Comparison of ENCODE assay signal across 9 cellular contexts in the genomic region with DNA sequence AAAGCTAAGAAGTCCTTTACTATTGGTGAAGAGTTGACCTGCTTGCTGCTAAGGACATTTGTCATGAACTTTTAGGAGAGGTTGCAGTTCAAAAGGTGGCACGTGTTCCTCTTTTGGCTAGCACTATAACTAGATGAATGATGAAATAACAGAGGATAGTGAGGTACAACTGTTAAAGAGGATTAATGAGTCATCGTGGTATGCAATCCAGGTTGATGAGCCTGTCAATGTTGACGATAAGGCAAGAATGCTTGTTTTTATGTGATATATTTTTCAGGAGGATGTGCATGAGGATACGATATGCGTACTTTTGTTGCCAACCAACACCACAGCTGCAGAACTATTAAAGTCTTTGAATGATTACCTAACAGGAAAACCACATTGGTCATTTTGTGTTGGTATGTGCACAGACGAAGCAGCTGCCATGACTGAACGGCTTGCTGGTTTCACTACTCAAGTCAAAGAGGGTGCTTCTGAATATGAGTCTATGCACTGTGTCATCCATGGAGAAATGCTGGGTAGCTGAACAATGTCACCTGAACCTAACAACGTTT. TPM values are rescaled to one million over a fixed set of nuclear protein-coding genes. Genes with fewer than 3 reads are reported as not detected.
DNase-seq lines count a peak whose midpoint lies in the region; ATAC-seq, FAIRE-seq and TF ChIP-seq lines count a peak whose summit lies in the region.
"Had no signal": no experiment of that assay in that cellular context is flagged by ENCODE, and none has a peak within 500 bp of the region (broad histone marks: within the 10 kb centered on the region; RNA-seq: fewer than 3 reads in every experiment).

No MANE protein-coding gene starts in this region.

- H3K9me3 ChIP-seq in SK-N-SH = no peaks in the 10 kb centered on the region

- peaks cover 5% of the 10 kb centered on the region for H3F3A ChIP-seq in SK-N-SH (replicated peaks; ENCODE audit: insufficient read depth)

- no peak for TF ChIP-seq RAD21 in SK-N-SH (IDR thresholded peaks at IDR 0.05; ENCODE audit: low read length)

- H3K27me3 ChIP-seq in SK-N-SH (ENCODE audit: insufficient read depth) = no peaks in the 10 kb centered on the region

- peaks cover 3 to 19% of the 10 kb centered on the region in 2 experiments; a peak in 3 of 4 replicates for H3K4me1 ChIP-seq in SK-N-SH (ENCODE audit: control insufficient read depth in 1 of 2, insufficient read depth in 2 of 2, low read depth in 1 of 2, low read length in 1 of 2)

- DNase-seq in CD1c-positive myeloid dendritic cell (ENCODE audit: extremely low spot score) (peak; percentile 35), GM19239 (ENCODE audit: insufficient read length, low spot score) (peak; percentile 36), SK-N-SH (no peak), choroid plexus epithelial cell (ENCODE audit: low read depth) (peak; percentile 93), anterior cingulate cortex (lab: John Stamatoyannopoulos, UW) (no peak), amygdala (lab: John Stamatoyannopoulos, UW) (no peak)
- DNase-seq in stimulated activated CD8-positive, alpha-beta memory T cell treated with anti-CD3 and anti-CD28 coated beads, Interleukin-7, amount 100 ng/mL, for 24 hours (ENCODE audit: low read depth) = peak; percentile 11

- H3K9me2 ChIP-seq in SK-N-SH = no peaks in the 10 kb centered on the region

- TF ChIP-seq EP300 in SK-N-SH (IDR thresholded peaks at IDR 0.05; ENCODE audit: borderline replicate concordance in 1 of 2, low read depth in 1 of 2, low read length in 1 of 2) = no peak

- no peaks in the 10 kb centered on the region for H4K20me1 ChIP-seq in SK-N-SH (ENCODE audit: insufficient read depth)

- POLR2A ChIA-PET in SK-N-SH (lab: Yijun Ruan, JAX) = no interaction called here

- H3K9ac ChIP-seq in SK-N-SH = no peak overlapping the region

- TF ChIP-seq CTCF in SK-N-SH (IDR thresholded peaks at IDR 0.05) (no peak), choroid plexus epithelial cell (conservative IDR thresholded peaks at IDR 0.05; ENCODE audit: low read depth, low read length) (no peak)

- CTCF ChIA-PET in SK-N-SH (lab: Yijun Ruan, JAX) = no interaction called here

- peaks cover 0 to 4% of the 10 kb centered on the region in 2 experiments for H3K36me3 ChIP-seq in SK-N-SH (replicated peaks in 1 of 2; ENCODE audit: control insufficient read depth in 1 of 2, insufficient read depth in 2 of 2, low read length in 1 of 2)

- H3K4me3 ChIP-seq in SK-N-SH (ENCODE audit: low read depth in 2 of 2, low read length in 1 of 2) (no peak overlapping the region), choroid plexus epithelial cell (ENCODE audit: low read depth, low read length) (peak overlapping the region; percentile 20)
- H3K4me3 ChIP-seq: skin epidermis had no signal

- H2AFZ ChIP-seq in SK-N-SH (ENCODE audit: low read depth) = no peak overlapping the region

- peak; percentile 98 for ATAC-seq in HG03175 (IDR thresholded peaks at IDR 0.05; ENCODE audit: unreplicated experiment)

- 62% methylated on average over 8 of the region's 8 CpGs for WGBS in SK-N-SH (ENCODE audit: low lambda C conversion rate)

- peak; percentile 84 for FAIRE-seq in GM19239 (lab: Jason Lieb, UNC)

- H3K79me2 ChIP-seq in SK-N-SH (ENCODE audit: insufficient read depth) = peaks cover 32% of the 10 kb centered on the region; the same call in 1 of the 2 replicates

- peak overlapping the region in 1 of 2 experiments; percentile 37; a peak in 1 of 4 replicates for H3K27ac ChIP-seq in SK-N-SH (ENCODE audit: low read depth in 2 of 2, low read length in 1 of 2)

- peak overlapping the region; percentile 62 for H3K4me2 ChIP-seq in SK-N-SH

TF ChIP-seq in SK-N-SH, 30 proteins besides CTCF, POLR2A, EP300 and RAD21:
- TF ChIP-seq TCF12 (IDR thresholded peaks at IDR 0.05) (no peak), GATA2 (CRISPR knock-in tag; IDR thresholded peaks at IDR 0.05) (no peak), RXRA (IDR thresholded peaks at IDR 0.05; ENCODE audit: borderline replicate concordance, low read depth) (no peak), EZH2phosphoT487 (IDR thresholded peaks at IDR 0.05; ENCODE audit: borderline replicate concordance, low read depth) (no peak), MEF2A (IDR thresholded peaks at IDR 0.05; ENCODE audit: borderline replicate concordance, low read depth) (no peak), FOSL2 (IDR thresholded peaks at IDR 0.05; ENCODE audit: borderline replicate concordance, low read depth) (peak; percentile 48), FOXJ3 (CRISPR knock-in tag; IDR thresholded peaks at IDR 0.05) (no peak), TAF1 (IDR thresholded peaks at IDR 0.05; ENCODE audit: borderline replicate concordance, low read depth, low read length) (no peak), RCOR1 (IDR thresholded peaks at IDR 0.05; ENCODE audit: low read length) (no peak), GABPA (IDR thresholded peaks at IDR 0.05; ENCODE audit: low read depth) (no peak), ELF1 (IDR thresholded peaks at IDR 0.05) (no peak), SMC3 (IDR thresholded peaks at IDR 0.05; ENCODE audit: low read depth, low read length) (no peak)
- TF ChIP-seq, protein P1, sequence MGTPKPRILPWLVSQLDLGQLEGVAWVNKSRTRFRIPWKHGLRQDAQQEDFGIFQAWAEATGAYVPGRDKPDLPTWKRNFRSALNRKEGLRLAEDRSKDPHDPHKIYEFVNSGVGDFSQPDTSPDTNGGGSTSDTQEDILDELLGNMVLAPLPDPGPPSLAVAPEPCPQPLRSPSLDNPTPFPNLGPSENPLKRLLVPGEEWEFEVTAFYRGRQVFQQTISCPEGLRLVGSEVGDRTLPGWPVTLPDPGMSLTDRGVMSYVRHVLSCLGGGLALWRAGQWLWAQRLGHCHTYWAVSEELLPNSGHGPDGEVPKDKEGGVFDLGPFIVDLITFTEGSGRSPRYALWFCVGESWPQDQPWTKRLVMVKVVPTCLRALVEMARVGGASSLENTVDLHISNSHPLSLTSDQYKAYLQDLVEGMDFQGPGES (IDR thresholded peaks at IDR 0.05; ENCODE audit: low read depth, low read length) = no peak
- TF ChIP-seq, protein P2, sequence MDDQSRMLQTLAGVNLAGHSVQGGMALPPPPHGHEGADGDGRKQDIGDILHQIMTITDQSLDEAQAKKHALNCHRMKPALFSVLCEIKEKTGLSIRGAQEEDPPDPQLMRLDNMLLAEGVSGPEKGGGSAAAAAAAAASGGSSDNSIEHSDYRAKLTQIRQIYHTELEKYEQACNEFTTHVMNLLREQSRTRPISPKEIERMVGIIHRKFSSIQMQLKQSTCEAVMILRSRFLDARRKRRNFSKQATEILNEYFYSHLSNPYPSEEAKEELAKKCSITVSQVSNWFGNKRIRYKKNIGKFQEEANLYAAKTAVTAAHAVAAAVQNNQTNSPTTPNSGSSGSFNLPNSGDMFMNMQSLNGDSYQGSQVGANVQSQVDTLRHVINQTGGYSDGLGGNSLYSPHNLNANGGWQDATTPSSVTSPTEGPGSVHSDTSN (IDR thresholded peaks at IDR 0.05) = peak; percentile 46; the same call in 1 of the 2 replicates
- TF ChIP-seq, protein P3, sequence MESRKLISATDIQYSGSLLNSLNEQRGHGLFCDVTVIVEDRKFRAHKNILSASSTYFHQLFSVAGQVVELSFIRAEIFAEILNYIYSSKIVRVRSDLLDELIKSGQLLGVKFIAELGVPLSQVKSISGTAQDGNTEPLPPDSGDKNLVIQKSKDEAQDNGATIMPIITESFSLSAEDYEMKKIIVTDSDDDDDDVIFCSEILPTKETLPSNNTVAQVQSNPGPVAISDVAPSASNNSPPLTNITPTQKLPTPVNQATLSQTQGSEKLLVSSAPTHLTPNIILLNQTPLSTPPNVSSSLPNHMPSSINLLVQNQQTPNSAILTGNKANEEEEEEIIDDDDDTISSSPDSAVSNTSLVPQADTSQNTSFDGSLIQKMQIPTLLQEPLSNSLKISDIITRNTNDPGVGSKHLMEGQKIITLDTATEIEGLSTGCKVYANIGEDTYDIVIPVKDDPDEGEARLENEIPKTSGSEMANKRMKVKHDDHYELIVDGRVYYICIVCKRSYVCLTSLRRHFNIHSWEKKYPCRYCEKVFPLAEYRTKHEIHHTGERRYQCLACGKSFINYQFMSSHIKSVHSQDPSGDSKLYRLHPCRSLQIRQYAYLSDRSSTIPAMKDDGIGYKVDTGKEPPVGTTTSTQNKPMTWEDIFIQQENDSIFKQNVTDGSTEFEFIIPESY (IDR thresholded peaks at IDR 0.05; ENCODE audit: borderline replicate concordance, low read depth) = no peak

RNA-seq across cellular contexts. Expression of a gene that starts 10.6 kb away (rescaled TPM):
- polyA plus RNA-seq in SK-N-SH (2012; rRNA removed) = 1.2 and 1.3 TPM in 2 replicates
- polyA plus RNA-seq in SK-N-SH (2012; cell fraction: cytosol; rRNA removed) = 1.2 and 1.4 TPM in 2 replicates
- polyA plus RNA-seq in SK-N-SH (2012; cell fraction: nucleus; rRNA removed) = 1.2 and 2.8 TPM in 2 replicates

RNA-seq across cellular contexts. Expression of a gene that starts 24.5 kb away (rescaled TPM):
- polyA plus RNA-seq in SK-N-SH (2012; rRNA removed) = not detected in 2 replicates
- not detected in 2 replicates for polyA plus RNA-seq in SK-N-SH (2012; cell fraction: cytosol; rRNA removed)
- polyA plus RNA-seq in SK-N-SH (2012; cell fraction: nucleus; rRNA removed) = not detected in 2 replicates

Comparison
In these comparisons a context has a peak if more than half of its experiments do, and no peak if none do; other contexts are left out.
1. DNase-seq: peak in CD1c-positive myeloid dendritic cell (single experiment), GM19239 (single experiment), choroid plexus epithelial cell (single experiment) and stimulated activated CD8-positive, alpha-beta memory T cell treated with anti-CD3 and anti-CD28 coated beads, Interleukin-7, amount 100 ng/mL, for 24 hours (single experiment); none in SK-N-SH (single experiment), anterior cingulate cortex (0 of 58) and amygdala (0 of 56).